16 cellular contexts compared by ENCODE assay signal in the genomic region with DNA sequence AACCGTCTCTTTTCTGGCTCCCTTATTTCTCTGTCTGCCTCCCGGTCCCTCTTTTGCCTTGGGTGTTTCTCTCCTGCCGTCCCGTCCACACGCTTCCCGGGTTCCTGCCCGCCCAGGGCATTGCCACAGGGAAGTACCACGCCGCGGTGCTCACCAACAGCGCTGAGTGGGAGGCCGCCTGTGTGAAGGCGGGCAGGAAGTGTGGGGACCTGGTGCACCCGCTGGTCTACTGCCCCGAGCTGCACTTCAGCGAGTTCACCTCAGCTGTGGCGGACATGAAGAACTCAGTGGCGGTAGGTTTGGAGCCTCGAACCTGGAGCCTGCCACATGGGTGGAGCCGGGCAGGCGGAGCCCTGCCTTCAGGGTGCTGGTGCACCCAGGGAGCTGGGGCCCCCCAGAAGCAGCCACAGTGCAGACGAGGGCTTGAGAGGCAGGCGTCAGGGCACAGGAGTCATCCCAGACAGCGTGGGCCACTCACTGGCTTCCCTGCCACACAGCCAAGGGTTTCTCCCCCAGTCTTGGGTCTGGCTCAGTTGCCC. TPM values are rescaled to one million over a fixed set of nuclear protein-coding genes. Genes with fewer than 3 reads are reported as not detected.
DNase-seq lines count a peak whose midpoint lies in the region; ATAC-seq and TF ChIP-seq lines count a peak whose summit lies in the region.
"Had no signal": no experiment of that assay in that cellular context is flagged by ENCODE, and none has a peak within 500 bp of the region (broad histone marks: within the 10 kb centered on the region; RNA-seq: fewer than 3 reads in every experiment).

No MANE protein-coding gene starts in this region.

- no peaks in the 10 kb centered on the region for H3K4me1 Mint-ChIP-seq in activated CD8-positive, alpha-beta T cell treated with anti-CD3 and anti-CD28 coated beads, Interleukin-2, amount 10 ng/mL, durations not matched to agents 7 days and 5 days (ENCODE audit: low read depth)
- no peaks in the 10 kb centered on the region for H3K4me1 Mint-ChIP-seq in activated CD8-positive, alpha-beta T cell treated with anti-CD3 and anti-CD28 coated beads for 36 hours (ENCODE audit: low read depth)
- H3K4me1 Mint-ChIP-seq: IgD-negative memory B cell had no signal

- no peak overlapping the region for H3K4me3 ChIP-seq in right cardiac atrium (ENCODE audit: low read length)
- H3K4me3 ChIP-seq: ovary, upper lobe of right lung had no signal

- CTCF ChIA-PET in activated CD8-positive, alpha-beta T cell treated with anti-CD3 and anti-CD28 coated beads, Interleukin-2, amount 10 ng/mL, durations not matched to agents 7 days and 5 days (lab: Charles Lee): no interaction called here
- CTCF ChIA-PET in activated CD8-positive, alpha-beta T cell treated with anti-CD3 and anti-CD28 coated beads for 36 hours (lab: Charles Lee): no interaction called here

- no peaks in the 10 kb centered on the region for H3K9me3 Mint-ChIP-seq in activated CD8-positive, alpha-beta T cell treated with anti-CD3 and anti-CD28 coated beads, Interleukin-2, amount 10 ng/mL, durations not matched to agents 7 days and 5 days (ENCODE audit: insufficient read depth)
- no peaks in the 10 kb centered on the region for H3K9me3 Mint-ChIP-seq in activated CD8-positive, alpha-beta T cell treated with anti-CD3 and anti-CD28 coated beads for 36 hours
- H3K9me3 Mint-ChIP-seq: IgD-negative memory B cell had no signal

- H3K27me3 Mint-ChIP-seq in activated CD8-positive, alpha-beta T cell treated with anti-CD3 and anti-CD28 coated beads, Interleukin-2, amount 10 ng/mL, durations not matched to agents 7 days and 5 days (ENCODE audit: low read depth): no peaks in the 10 kb centered on the region
- H3K27me3 Mint-ChIP-seq in activated CD8-positive, alpha-beta T cell treated with anti-CD3 and anti-CD28 coated beads for 36 hours: no peaks in the 10 kb centered on the region
- H3K27me3 Mint-ChIP-seq: IgD-negative memory B cell had no signal

- intact Hi-C loops in activated CD8-positive, alpha-beta T cell treated with anti-CD3 and anti-CD28 coated beads for 36 hours (cut with micrococcal nuclease): no loop called here
- intact Hi-C loops in right cardiac atrium (cut with DNase I): no loop called here
- intact Hi-C loops in sciatic nerve (cut with DNase I): no loop called here

- POLR2A ChIA-PET in activated CD8-positive, alpha-beta T cell treated with anti-CD3 and anti-CD28 coated beads, Interleukin-2, amount 10 ng/mL, durations not matched to agents 7 days and 5 days (lab: Charles Lee): no interaction called here
- POLR2A ChIA-PET in activated CD8-positive, alpha-beta T cell treated with anti-CD3 and anti-CD28 coated beads for 36 hours (lab: Charles Lee): no interaction called here

- H3K9me3 ChIP-seq in right cardiac atrium (ENCODE audit: control insufficient read depth, low read length): no peaks in the 10 kb centered on the region
- H3K9me3 ChIP-seq: Caco-2, ovary, upper lobe of right lung had no signal

- H3K4me3 Mint-ChIP-seq in activated CD8-positive, alpha-beta T cell treated with anti-CD3 and anti-CD28 coated beads, Interleukin-2, amount 10 ng/mL, durations not matched to agents 7 days and 5 days: no peak overlapping the region
- no peak overlapping the region for H3K4me3 Mint-ChIP-seq in activated CD8-positive, alpha-beta T cell treated with anti-CD3 and anti-CD28 coated beads for 36 hours
- H3K4me3 Mint-ChIP-seq: IgD-negative memory B cell had no signal

- ATAC-seq in activated CD8-positive, alpha-beta T cell treated with anti-CD3 and anti-CD28 coated beads, Interleukin-2, amount 10 ng/mL, durations not matched to agents 7 days and 5 days: no peak
- no peak for ATAC-seq in activated CD8-positive, alpha-beta T cell treated with anti-CD3 and anti-CD28 coated beads for 36 hours
- ATAC-seq in right cardiac atrium (no peak), sciatic nerve (no peak), GM21723 (IDR thresholded peaks at IDR 0.05; ENCODE audit: unreplicated experiment) (no peak)
- ATAC-seq: esophagus mucosa, upper lobe of right lung had no signal

- no peaks in the 10 kb centered on the region for H3K4me1 ChIP-seq in right cardiac atrium (ENCODE audit: control insufficient read depth, insufficient read depth, low read length)
- H3K4me1 ChIP-seq: Caco-2, upper lobe of right lung had no signal

- DNase-seq in activated CD8-positive, alpha-beta T cell treated with anti-CD3 and anti-CD28 coated beads, Interleukin-2, amount 10 ng/mL, durations not matched to agents 7 days and 5 days: peak; percentile 17
- no peak for DNase-seq in activated CD8-positive, alpha-beta T cell treated with anti-CD3 and anti-CD28 coated beads for 36 hours
- DNase-seq in HuH-7.5 (ENCODE audit: low spot score): peak; percentile 12
- DNase-seq in right cardiac atrium: peak in 2 of 3 donors; percentile 6 to 38
- DNase-seq in sciatic nerve (ENCODE audit: low spot score): peak; percentile 49
- no peak for DNase-seq in NK-92 (lab: John Stamatoyannopoulos, UW; ENCODE audit: unreplicated experiment)
- no peak for DNase-seq in SHP77 (lab: John Stamatoyannopoulos, UW)
- DNase-seq: NCI-H1105, NCI-H446 treated with DMSO at 0.1 percent for 48 hours, OCI-M1 had no signal

- no peaks in the 10 kb centered on the region for H3K27me3 ChIP-seq in right cardiac atrium (ENCODE audit: control insufficient read depth, insufficient read depth)
- H3K27me3 ChIP-seq: ovary, upper lobe of right lung had no signal

- 92% methylated on average over 24 of the region's 24 CpGs for WGBS in right cardiac atrium

- H3K27ac ChIP-seq in right cardiac atrium (ENCODE audit: low read length): no peak overlapping the region
- H3K27ac ChIP-seq: ovary, upper lobe of right lung had no signal

- no peaks in the 10 kb centered on the region for H3K36me3 Mint-ChIP-seq in activated CD8-positive, alpha-beta T cell treated with anti-CD3 and anti-CD28 coated beads, Interleukin-2, amount 10 ng/mL, durations not matched to agents 7 days and 5 days (ENCODE audit: low read depth)
- H3K36me3 Mint-ChIP-seq in activated CD8-positive, alpha-beta T cell treated with anti-CD3 and anti-CD28 coated beads for 36 hours (ENCODE audit: low read depth): no peaks in the 10 kb centered on the region

- no peak for TF ChIP-seq CTCF in activated CD8-positive, alpha-beta T cell treated with anti-CD3 and anti-CD28 coated beads for 36 hours (IDR thresholded peaks at IDR 0.05)

- H3K27ac Mint-ChIP-seq in activated CD8-positive, alpha-beta T cell treated with anti-CD3 and anti-CD28 coated beads, Interleukin-2, amount 10 ng/mL, durations not matched to agents 7 days and 5 days: no peak overlapping the region
- H3K27ac Mint-ChIP-seq in activated CD8-positive, alpha-beta T cell treated with anti-CD3 and anti-CD28 coated beads for 36 hours: no peak overlapping the region
- H3K27ac Mint-ChIP-seq: IgD-negative memory B cell had no signal

RNA-seq across cellular contexts. Expression of a gene that starts 21.3 kb away (rescaled TPM):
- total RNA-seq in activated CD8-positive, alpha-beta T cell treated with anti-CD3 and anti-CD28 coated beads, Interleukin-2, amount 10 ng/mL, durations not matched to agents 7 days and 5 days: 10 to 100 TPM; 22.9 to 26.8 TPM
- 10 to 100 TPM; 15.4 to 17.1 TPM for total RNA-seq in activated CD8-positive, alpha-beta T cell treated with anti-CD3 and anti-CD28 coated beads for 36 hours
- total RNA-seq in right cardiac atrium (10 to 100 TPM; 22.0 to 28.8 (median 23.0) TPM), sciatic nerve (47.5 TPM)
- polyA plus RNA-seq in right cardiac atrium: 26.1 TPM

Comparison
In these comparisons a context has a peak if more than half of its experiments do, and no peak if none do; other contexts are left out.
1. DNase-seq: peak in activated CD8-positive, alpha-beta T cell treated with anti-CD3 and anti-CD28 coated beads, Interleukin-2, amount 10 ng/mL, durations not matched to agents 7 days and 5 days (single experiment), HuH-7.5 (single experiment), right cardiac atrium (2 of 3) and sciatic nerve (single experiment); none in activated CD8-positive, alpha-beta T cell treated with anti-CD3 and anti-CD28 coated beads for 36 hours (single experiment), NK-92 (single experiment) and SHP77 (0 of 2).